In the genomic region with DNA sequence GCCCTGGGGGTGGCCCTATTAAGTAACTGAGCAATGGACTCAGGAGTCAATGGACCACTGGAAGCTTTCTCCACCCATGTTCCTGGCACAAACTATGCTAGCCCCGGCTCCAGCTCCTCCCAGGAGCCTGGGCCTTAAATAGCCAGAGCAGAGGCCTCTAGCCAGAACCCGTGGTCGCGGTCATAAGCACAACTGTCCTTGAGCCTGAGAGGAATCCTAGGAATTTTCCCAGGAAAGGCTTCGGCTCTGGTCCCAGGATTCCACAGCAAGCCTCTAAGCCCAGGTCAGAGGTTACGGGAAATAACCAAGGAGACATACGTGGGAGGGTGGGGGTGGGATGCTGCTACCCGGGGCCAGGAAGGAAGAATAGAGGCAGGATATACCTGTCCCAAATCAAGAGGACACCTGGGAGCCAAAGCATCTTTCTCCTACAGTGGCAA, we compare ENCODE assay signal across 9 cellular contexts. TPM values are rescaled to one million over a fixed set of nuclear protein-coding genes. Genes with fewer than 3 reads are reported as not detected.
A peak's percentile ranks its signal among the peaks of the same experiment; 100 is the strongest.
DNase-seq lines count a peak whose midpoint lies in the region; ATAC-seq, FAIRE-seq and TF ChIP-seq lines count a peak whose summit lies in the region.
"Had no signal": no experiment of that assay in that cellular context is flagged by ENCODE, and none has a peak within 500 bp of the region (broad histone marks: within the 10 kb centered on the region; RNA-seq: fewer than 3 reads in every experiment).

No MANE protein-coding gene starts in this region.

- H3K4me1 ChIP-seq in esophagus muscularis mucosa (peaks cover 77 to 88% (median 85%) of the 10 kb centered on the region in 4 donors), mesenchymal stem cell (ENCODE audit: control insufficient read depth, insufficient read depth, low read depth, low read length) (peaks cover 58% of the 10 kb centered on the region), PC-3 (ENCODE audit: insufficient read depth, low read length) (peaks cover 7% of the 10 kb centered on the region)

- H2BK120ac ChIP-seq in mesenchymal stem cell (ENCODE audit: low read depth, low read length) = peak overlapping the region; percentile 68

- H2AFZ ChIP-seq in mesenchymal stem cell (ENCODE audit: low read depth, low read length) (no peak overlapping the region), PC-3 (ENCODE audit: low read length) (no peak overlapping the region)

- DNase-seq in activated effector memory CD4-positive, alpha-beta T cell treated with anti-CD3 and anti-CD28 coated beads, Interleukin-2, amount 50 U/mL, for 16 hours = peak; percentile 39
- DNase-seq in activated effector memory CD4-positive, alpha-beta T cell treated with Interleukin-2 at 50 U/mL for 16 hours = no peak
- DNase-seq in esophagus muscularis mucosa (ENCODE audit: extremely low spot score) (no peak), mesenchymal stem cell (peak; percentile 93), PC-3 (no peak), HTR-8/SVneo (ENCODE audit: insufficient read length, low spot score) (no peak)

- FAIRE-seq in HTR-8/SVneo (lab: Jason Lieb, UNC) = no peak

- H3K4me3 ChIP-seq in esophagus muscularis mucosa = no peak overlapping the region
- H3K4me3 ChIP-seq in mesenchymal stem cell (ENCODE audit: insufficient read depth in 1 of 2, low read depth in 1 of 2, low read length in 2 of 2) = no peak overlapping the region
- no peak overlapping the region for H3K4me3 ChIP-seq in PC-3 (ENCODE audit: low read length)

- H3K27me3 ChIP-seq in esophagus muscularis mucosa (no peaks in the 10 kb centered on the region), mesenchymal stem cell (ENCODE audit: control insufficient read depth in 1 of 2, insufficient read depth in 1 of 2, low read length in 2 of 2) (no peaks in the 10 kb centered on the region), PC-3 (ENCODE audit: low read length) (no peaks in the 10 kb centered on the region)

- POLR2A ChIA-PET in PC-3 (lab: Charles Lee; ENCODE audit: unreplicated experiment) = no interaction called here

- H3K79me1 ChIP-seq in mesenchymal stem cell (replicated peaks; ENCODE audit: low read length, poor library complexity, severe bottlenecking) = peaks cover 53% of the 10 kb centered on the region

- H4K91ac ChIP-seq in mesenchymal stem cell (ENCODE audit: low read length) = no peak overlapping the region

- H3K18ac ChIP-seq in mesenchymal stem cell (ENCODE audit: low read depth in 1 of 2, low read length in 2 of 2) = peak overlapping the region; percentile 13 to 56

- no peak overlapping the region for H3K23ac ChIP-seq in mesenchymal stem cell (ENCODE audit: low read length in 2 of 2)

- H3K27ac ChIP-seq in esophagus muscularis mucosa (replicated peaks in 1 of 4) (peak overlapping the region; percentile 31 to 69 (median 54)), mesenchymal stem cell (ENCODE audit: low read length, poor library complexity, severe bottlenecking) (peak overlapping the region; percentile 5), PC-3 (ENCODE audit: low read length) (no peak overlapping the region)
- H3K27ac ChIP-seq: 22Rv1 had no signal

- no peaks in the 10 kb centered on the region for H4K20me1 ChIP-seq in PC-3 (ENCODE audit: low read length)

- intact Hi-C loops in esophagus muscularis mucosa (cut with DNase I) = no loop called here
- intact Hi-C loops in PC-3 (cut with micrococcal nuclease) = no loop called here

- H2AK5ac ChIP-seq in mesenchymal stem cell (ENCODE audit: low read length, severe bottlenecking) = no peak overlapping the region

- no peaks in the 10 kb centered on the region for H3K9me2 ChIP-seq in PC-3 (replicated peaks; ENCODE audit: low read length)

- H3K4ac ChIP-seq in mesenchymal stem cell (ENCODE audit: low read depth in 1 of 2, low read length in 2 of 2) = no peak overlapping the region

- 50% methylated on average over 7 of the region's 8 CpGs for WGBS in esophagus muscularis mucosa
- 20% methylated on average over 7 of the region's 8 CpGs for WGBS in mesenchymal stem cell

- no peaks in the 10 kb centered on the region for H3F3A ChIP-seq in PC-3 (ENCODE audit: low read length, unreplicated experiment)

- TF ChIP-seq EP300 in esophagus muscularis mucosa (IDR thresholded peaks at IDR 0.05) = no peak

- H3K9ac ChIP-seq in mesenchymal stem cell (ENCODE audit: low read length) (no peak overlapping the region), PC-3 (ENCODE audit: low read length) (no peak overlapping the region)

- H3K4me2 ChIP-seq in mesenchymal stem cell (ENCODE audit: low read length, poor library complexity, severe bottlenecking) = no peak overlapping the region
- H3K4me2 ChIP-seq in PC-3 (ENCODE audit: low read length) = no peak overlapping the region

- H2BK15ac ChIP-seq in mesenchymal stem cell (ENCODE audit: low read depth, poor library complexity, severe bottlenecking) = peak overlapping the region; percentile 29

- peaks cover 56% of the 10 kb centered on the region for H3K79me2 ChIP-seq in PC-3 (ENCODE audit: low read length)

- TF ChIP-seq POLR2A in esophagus muscularis mucosa (IDR thresholded peaks at IDR 0.05; ENCODE audit: low read depth) = no peak

- no TSS peak for BruUV-seq in PC-3 (replicated peaks; lab: Mats Ljungman, UMichigan)

- H3K9me3 ChIP-seq in esophagus muscularis mucosa (no peaks in the 10 kb centered on the region), mesenchymal stem cell (ENCODE audit: control insufficient read depth, low read length) (no peaks in the 10 kb centered on the region), PC-3 (ENCODE audit: low read length) (no peaks in the 10 kb centered on the region)

- H3K14ac ChIP-seq in mesenchymal stem cell (ENCODE audit: low read length in 2 of 2) = no peak overlapping the region

- ATAC-seq in GM21526 (IDR thresholded peaks at IDR 0.05; ENCODE audit: low FRiP score, unreplicated experiment) (no peak), PC-3 (no peak), GM21381 (IDR thresholded peaks at IDR 0.05; ENCODE audit: unreplicated experiment) (no peak)

- TF ChIP-seq CTCF in esophagus muscularis mucosa (IDR thresholded peaks at IDR 0.05) (no peak), PC-3 (conservative IDR thresholded peaks at IDR 0.05; ENCODE audit: low read depth, low read length) (no peak)

- H4K8ac ChIP-seq in mesenchymal stem cell (ENCODE audit: low read length) = peak overlapping the region; percentile 27

- H3K36me3 ChIP-seq in esophagus muscularis mucosa (no peaks in the 10 kb centered on the region), mesenchymal stem cell (ENCODE audit: control insufficient read depth in 1 of 2, insufficient read depth in 2 of 2, low read depth in 1 of 2, low read length in 2 of 2) (peaks cover 0 to 23% of the 10 kb centered on the region in 2 experiments), PC-3 (ENCODE audit: low read depth, low read length) (no peaks in the 10 kb centered on the region)

- H2BK5ac ChIP-seq in mesenchymal stem cell (ENCODE audit: low read depth, low read length, poor library complexity, severe bottlenecking) = no peak overlapping the region

- CTCF ChIA-PET in PC-3 (lab: Charles Lee) = no interaction called here

- peak overlapping the region in 1 of 2 experiments; percentile 37 for H2BK12ac ChIP-seq in mesenchymal stem cell (ENCODE audit: low read length in 2 of 2)

RNA-seq across cellular contexts. Expression of gene SEPTIN8, which starts 5.5 kb away (rescaled TPM):
- 10 to 100 TPM; 26.7 to 42.8 (median 36.9) TPM for total RNA-seq in esophagus muscularis mucosa
- 56.6 TPM for polyA plus RNA-seq in mesenchymal stem cell (2013, experiment 1 of 2)
- 56.6 TPM for polyA plus RNA-seq in mesenchymal stem cell (2013, experiment 2 of 2)
- 21.9 and 29.4 TPM in 2 replicates for total RNA-seq in PC-3 (2014; rRNA removed)

RNA-seq across cellular contexts. Expression of gene CCNI2, which starts 24.4 kb away (rescaled TPM):
- total RNA-seq in esophagus muscularis mucosa (under 1 TPM in 1 of 4 donors, not detected in 3; 0.39 TPM), PC-3 (2014; rRNA removed) (not detected in 2 replicates)
- polyA plus RNA-seq in mesenchymal stem cell (2013, experiment 1 of 2) = not detected
- not detected for polyA plus RNA-seq in mesenchymal stem cell (2013, experiment 2 of 2)

RNA-seq across cellular contexts. Expression of gene KIF3A, which starts 34.2 kb away (rescaled TPM):
- total RNA-seq in esophagus muscularis mucosa (1 to 10 TPM; 5.5 to 9.6 (median 8.3) TPM), PC-3 (2014; rRNA removed) (5.7 and 9.5 TPM in 2 replicates)
- polyA plus RNA-seq in mesenchymal stem cell (2013, experiment 1 of 2) = 8.1 TPM
- polyA plus RNA-seq in mesenchymal stem cell (2013, experiment 2 of 2) = 8.2 TPM

RNA-seq across cellular contexts. Expression of gene SOWAHA, which starts 41.5 kb away (rescaled TPM):
- under 1 TPM; 0.06 to 0.83 (median 0.15) TPM for total RNA-seq in esophagus muscularis mucosa
- 0.01 TPM for polyA plus RNA-seq in mesenchymal stem cell (2013, experiment 1 of 2)
- polyA plus RNA-seq in mesenchymal stem cell (2013, experiment 2 of 2) = 0.04 TPM
- total RNA-seq in PC-3 (2014; rRNA removed) = 0.04 TPM in 1 of 2 replicates, not detected in the other

RNA-seq across cellular contexts. Expression of gene SHROOM1, which starts 58.9 kb away (rescaled TPM):
- 10 to 100 TPM in 3 of 4 donors, 1 to 10 TPM in 1; 4.5 to 21.2 (median 13.1) TPM for total RNA-seq in esophagus muscularis mucosa
- polyA plus RNA-seq in mesenchymal stem cell (2013, experiment 1 of 2) = 8.7 TPM
- 10.3 TPM for polyA plus RNA-seq in mesenchymal stem cell (2013, experiment 2 of 2)
- 13.6 and 15.7 TPM in 2 replicates for total RNA-seq in PC-3 (2014; rRNA removed)

Comparison
In these comparisons a context has a peak if more than half of its experiments do, and no peak if none do; other contexts are left out.
1. DNase-seq: peak in activated effector memory CD4-positive, alpha-beta T cell treated with anti-CD3 and anti-CD28 coated beads, Interleukin-2, amount 50 U/mL, for 16 hours (single experiment) and mesenchymal stem cell (single experiment); none in activated effector memory CD4-positive, alpha-beta T cell treated with Interleukin-2 at 50 U/mL for 16 hours (single experiment), esophagus muscularis mucosa (single experiment), PC-3 (single experiment) and HTR-8/SVneo (single experiment).